In genomic region chr15:40006003-40006402, GRCh38 we compare ENCODE assay signal across 1 cellular context.
TF ChIP-seq lines count a peak whose summit lies in the region.

No MANE protein-coding gene starts in this region.

TF ChIP-seq in IMR-90, 13 proteins besides CTCF, POLR2A, EP300 and RAD21:
- TF ChIP-seq FOS (IDR thresholded peaks at IDR 0.05; ENCODE audit: low read depth, low read length) (no peak), CEBPB (IDR thresholded peaks at IDR 0.05; ENCODE audit: low read depth, low read length) (peak; percentile 88), BHLHE40 (IDR thresholded peaks at IDR 0.05; ENCODE audit: low read depth, low read length) (peak; percentile 86; the same call in 1 of the 2 replicates)
